ENCODE assay signal across 12 cellular contexts in the genomic region with DNA sequence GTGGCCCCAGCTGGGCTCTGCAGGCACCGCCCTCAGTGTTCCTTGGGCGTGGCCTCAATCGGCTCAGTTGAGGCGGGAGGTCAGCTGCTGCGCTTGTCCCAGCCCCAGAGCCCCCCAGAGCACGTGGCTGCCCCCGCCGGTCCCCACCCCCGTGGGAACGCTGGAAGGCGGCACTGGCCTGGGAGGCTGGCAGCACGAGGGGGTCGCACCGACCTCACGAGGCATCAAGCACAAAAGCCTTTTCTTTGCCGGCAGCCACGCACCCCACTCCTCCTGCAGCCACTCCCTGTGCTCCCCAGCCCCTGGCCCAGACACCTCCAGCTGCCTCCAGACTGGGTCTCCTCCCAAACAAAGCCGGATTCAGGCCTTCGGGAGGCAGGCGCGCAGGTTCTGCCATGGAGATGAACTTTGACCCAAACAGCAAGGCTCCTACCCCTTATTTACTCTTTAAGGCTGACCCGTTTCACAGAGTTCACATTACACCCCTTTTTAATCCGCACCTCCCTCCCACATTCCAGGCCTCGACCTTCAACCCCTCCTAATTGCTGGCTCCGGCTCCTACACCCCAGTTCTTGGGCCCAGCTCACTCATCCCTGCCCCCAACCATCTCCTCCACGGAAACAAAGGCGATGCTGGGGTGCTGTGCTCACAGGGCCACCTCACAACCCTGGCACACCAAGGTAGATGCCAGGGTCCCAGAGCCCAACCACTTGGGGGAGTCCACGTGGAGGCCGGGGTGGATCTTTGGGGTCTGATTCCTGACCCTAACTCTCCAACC.
A peak's percentile ranks its signal among the peaks of the same experiment; 100 is the strongest.
DNase-seq lines count a peak whose midpoint lies in the region; ATAC-seq and TF ChIP-seq lines count a peak whose summit lies in the region.
"Had no signal": no experiment of that assay in that cellular context is flagged by ENCODE, and none has a peak within 500 bp of the region (broad histone marks: within the 10 kb centered on the region; RNA-seq: fewer than 3 reads in every experiment).

No MANE protein-coding gene starts in this region.

- H3K4me1 ChIP-seq in cardiac muscle cell (ENCODE audit: low read depth) (peaks cover 40% of the 10 kb centered on the region), uterus (peaks cover 10 to 32% of the 10 kb centered on the region in 2 donors), OCI-LY7 (ENCODE audit: insufficient read depth, low read length, poor library complexity, severe bottlenecking) (no peaks in the 10 kb centered on the region)

- no peaks in the 10 kb centered on the region for H3K36me3 ChIP-seq in cardiac muscle cell
- H3K36me3 ChIP-seq in uterus, result no peaks in the 10 kb centered on the region
- no peaks in the 10 kb centered on the region for H3K36me3 ChIP-seq in OCI-LY7 (ENCODE audit: insufficient read depth, low read length)

- POLR2A ChIA-PET in OCI-LY7 (lab: Charles Lee), result no interaction called here
- POLR2A ChIA-PET in activated CD4-positive, alpha-beta memory T cell treated with anti-CD3 and anti-CD28 coated beads, Interleukin-2, amount 10 ng/mL, durations not matched to agents 7 days and 5 days (lab: Charles Lee), result no interaction called here

- H3K27me3 Mint-ChIP-seq in neural crest cell (ENCODE audit: low read depth), result peaks cover 3% of the 10 kb centered on the region
- H3K27me3 Mint-ChIP-seq in activated CD4-positive, alpha-beta memory T cell treated with anti-CD3 and anti-CD28 coated beads, Interleukin-2, amount 10 ng/mL, durations not matched to agents 7 days and 5 days, result no peaks in the 10 kb centered on the region

- H4K20me1 ChIP-seq in OCI-LY7 (ENCODE audit: insufficient read depth, low read length), result no peaks in the 10 kb centered on the region

- H3K27ac ChIP-seq in cardiac muscle cell (peak overlapping the region; percentile 97), uterus (peak overlapping the region; percentile 83 to 88), OCI-LY7 (ENCODE audit: low read depth, low read length, poor library complexity, severe bottlenecking) (no peak overlapping the region)

- H2AFZ ChIP-seq in OCI-LY7 (ENCODE audit: low read length), result no peak overlapping the region

- no peak overlapping the region for H3K4me2 ChIP-seq in OCI-LY7 (ENCODE audit: low read length)

- CTCF ChIA-PET in OCI-LY7 (lab: Charles Lee; ENCODE audit: unreplicated experiment), result no interaction called here
- CTCF ChIA-PET in activated CD4-positive, alpha-beta memory T cell treated with anti-CD3 and anti-CD28 coated beads, Interleukin-2, amount 10 ng/mL, durations not matched to agents 7 days and 5 days (lab: Charles Lee), result no interaction called here

- H3K27me3 ChIP-seq in cardiac muscle cell (no peaks in the 10 kb centered on the region), uterus (no peaks in the 10 kb centered on the region)

- H3K4me3 Mint-ChIP-seq in neural crest cell, result peak overlapping the region; percentile 71
- H3K4me3 Mint-ChIP-seq in activated CD4-positive, alpha-beta memory T cell treated with anti-CD3 and anti-CD28 coated beads, Interleukin-2, amount 10 ng/mL, durations not matched to agents 7 days and 5 days, result no peak overlapping the region
- H3K4me3 Mint-ChIP-seq: T-helper 2 cell treated with Interferon-gamma antibody and Interleukin-4, amounts not matched to agents 5 μg/mL and 100 μg/mL, for 36 hours had no signal

- TF ChIP-seq CTCF in cardiac muscle cell (IDR thresholded peaks at IDR 0.05; ENCODE audit: low read depth, low read length), result no peak
- no peak for TF ChIP-seq CTCF in fibroblast of the aortic adventitia (IDR thresholded peaks at IDR 0.05; ENCODE audit: insufficient read depth, low read length)
- no peak for TF ChIP-seq CTCF in neural crest cell (conservative IDR thresholded peaks at IDR 0.05)
- TF ChIP-seq CTCF in uterus (IDR thresholded peaks at IDR 0.05), result no peak
- TF ChIP-seq CTCF in OCI-LY7 (conservative IDR thresholded peaks at IDR 0.05; ENCODE audit: low read length), result no peak

- H3K4me3 ChIP-seq in cardiac muscle cell (no peak overlapping the region), fibroblast of the aortic adventitia (ENCODE audit: low read depth, low read length) (peak overlapping the region; percentile 65), uterus (peak overlapping the region in 1 of 2 donors; percentile 6), OCI-LY7 (ENCODE audit: low read depth, low read length, poor library complexity, severe bottlenecking) (no peak overlapping the region)
- H3K4me3 ChIP-seq: lung had no signal

- intact Hi-C loops in cardiac septum (cut with DNase I), result loop anchor here (5.0 kb wide), 1 partner anchor 44 kb away; no protein-coding TSS in a partner anchor
- intact Hi-C loops in uterus (cut with DNase I; ENCODE audit: low total_unique reads), result no loop called here
- intact Hi-C loops in OCI-LY7 (cut with micrococcal nuclease; ENCODE audit: unreplicated experiment), result no loop called here

- ATAC-seq in GM18867 (IDR thresholded peaks at IDR 0.05; ENCODE audit: unreplicated experiment), result no peak

- H3K9me3 Mint-ChIP-seq in neural crest cell, result no peaks in the 10 kb centered on the region
- H3K9me3 Mint-ChIP-seq in activated CD4-positive, alpha-beta memory T cell treated with anti-CD3 and anti-CD28 coated beads, Interleukin-2, amount 10 ng/mL, durations not matched to agents 7 days and 5 days, result no peaks in the 10 kb centered on the region
- H3K9me3 Mint-ChIP-seq: T-helper 2 cell treated with Interferon-gamma antibody and Interleukin-4, amounts not matched to agents 5 μg/mL and 100 μg/mL, for 36 hours had no signal

- no peak for DNase-seq in cardiac muscle cell (ENCODE audit: low read depth in 1 of 2, low spot score in 1 of 2)
- DNase-seq in cardiac septum (ENCODE audit: low spot score), result no peak
- DNase-seq in fibroblast of the aortic adventitia (ENCODE audit: low read depth), result no peak
- DNase-seq in neural crest cell (ENCODE audit: low read depth, low spot score), result no peak
- no peak for DNase-seq in uterus
- DNase-seq in OCI-LY7 (ENCODE audit: low spot score), result no peak
- DNase-seq in activated CD4-positive, alpha-beta memory T cell treated with anti-CD3 and anti-CD28 coated beads, Interleukin-2, amount 10 ng/mL, durations not matched to agents 7 days and 5 days, result no peak
- DNase-seq: NCI-H748 treated with DMSO at 0.1 percent for 48 hours; stimulated activated CD4-positive, alpha-beta T cell treated with anti-CD3 and anti-CD28 coated beads, Interleukin-1b, Interleukin-23, amount 100 ng/mL, for 48 hours had no signal

- peak overlapping the region; percentile 95 for H3K27ac Mint-ChIP-seq in neural crest cell (ENCODE audit: unreplicated experiment)
- H3K27ac Mint-ChIP-seq in activated CD4-positive, alpha-beta memory T cell treated with anti-CD3 and anti-CD28 coated beads, Interleukin-2, amount 10 ng/mL, durations not matched to agents 7 days and 5 days, result no peak overlapping the region
- H3K27ac Mint-ChIP-seq: T-helper 2 cell treated with Interferon-gamma antibody and Interleukin-4, amounts not matched to agents 5 μg/mL and 100 μg/mL, for 36 hours had no signal

- H3K9me3 ChIP-seq in cardiac muscle cell (ENCODE audit: low read depth) (no peaks in the 10 kb centered on the region), uterus (no peaks in the 10 kb centered on the region), OCI-LY7 (ENCODE audit: low read length) (no peaks in the 10 kb centered on the region)

- no peaks in the 10 kb centered on the region for H3K36me3 Mint-ChIP-seq in neural crest cell (ENCODE audit: low read depth)
- H3K36me3 Mint-ChIP-seq in activated CD4-positive, alpha-beta memory T cell treated with anti-CD3 and anti-CD28 coated beads, Interleukin-2, amount 10 ng/mL, durations not matched to agents 7 days and 5 days (ENCODE audit: low read depth), result no peaks in the 10 kb centered on the region

- no peak for TF ChIP-seq POLR2A in uterus (IDR thresholded peaks at IDR 0.05)

- peaks cover 84% of the 10 kb centered on the region for H3K4me1 Mint-ChIP-seq in neural crest cell
- peaks cover 3% of the 10 kb centered on the region for H3K4me1 Mint-ChIP-seq in activated CD4-positive, alpha-beta memory T cell treated with anti-CD3 and anti-CD28 coated beads, Interleukin-2, amount 10 ng/mL, durations not matched to agents 7 days and 5 days

- BruUV-seq in OCI-LY7 (replicated peaks; lab: Mats Ljungman, UMichigan), result no TSS peak

- H3K9me2 ChIP-seq in OCI-LY7 (ENCODE audit: insufficient read depth, low read length), result no peaks in the 10 kb centered on the region

- no peaks in the 10 kb centered on the region for H3K79me2 ChIP-seq in OCI-LY7 (ENCODE audit: insufficient read depth, low read depth, low read length)
